ENCODE assay signal across 21 cellular contexts in the genomic region with DNA sequence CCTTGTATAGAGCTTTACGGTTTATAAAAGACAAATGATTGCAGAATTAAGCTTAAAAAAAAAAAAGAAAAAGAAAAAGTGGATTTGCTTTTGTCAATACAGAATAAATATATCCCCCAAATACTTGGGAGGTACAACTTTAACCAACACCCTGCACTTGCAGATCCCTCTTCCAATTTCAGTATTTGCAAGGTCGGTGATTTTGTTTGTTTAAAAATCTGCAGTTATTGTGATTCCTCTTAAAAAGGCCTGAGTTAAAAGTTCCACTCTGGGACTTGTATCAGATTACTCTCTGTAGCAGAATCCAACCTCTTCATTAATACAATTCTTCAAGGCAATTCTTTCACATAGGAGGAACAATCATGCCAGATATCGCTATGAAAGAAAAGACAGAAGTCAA.
DNase-seq lines count a peak whose midpoint lies in the region; ATAC-seq and TF ChIP-seq lines count a peak whose summit lies in the region.
"Had no signal": no experiment of that assay in that cellular context is flagged by ENCODE, and none has a peak within 500 bp of the region (broad histone marks: within the 10 kb centered on the region; RNA-seq: fewer than 3 reads in every experiment).

No MANE protein-coding gene starts in this region.

- TF ChIP-seq POLR2A in heart left ventricle (IDR thresholded peaks at IDR 0.05), result no peak

- no peak overlapping the region for H2BK5ac ChIP-seq in mesenchymal stem cell (ENCODE audit: low read depth, low read length, poor library complexity, severe bottlenecking)

- H3K23ac ChIP-seq in mesenchymal stem cell (ENCODE audit: low read length in 2 of 2), result no peak overlapping the region

- H3K18ac ChIP-seq in mesenchymal stem cell (ENCODE audit: low read depth in 1 of 2, low read length in 2 of 2), result no peak overlapping the region

- DNase-seq in heart right ventricle, result no peak
- no peak for DNase-seq in heart left ventricle
- DNase-seq in OCI-LY7 (ENCODE audit: low spot score), result no peak
- no peak for DNase-seq in mesenchymal stem cell
- no peak for DNase-seq in tibial artery
- no peak for DNase-seq in DMS153 (lab: John Stamatoyannopoulos, UW)
- no peak for DNase-seq in activated effector memory CD4-positive, alpha-beta T cell treated with anti-CD3 and anti-CD28 coated beads, Interleukin-2, amount 50 U/mL, for 16 hours
- DNase-seq: 8988T; DMS53; GDM1; MG63; NCI-H1436 treated with DMSO at 0.1 percent for 48 hours; NCI-H1930; NCI-H226; NCI-H510A treated with DMSO at 0.1 percent for 48 hours; NCI-H748 treated with DMSO at 0.1 percent for 48 hours; NK-92 treated with Interleukin-12 subunit alpha and Interleukin-12 subunit beta, amount 100 ng/mL, for 24 hours had no signal

- no peak for TF ChIP-seq CTCF in heart right ventricle (IDR thresholded peaks at IDR 0.05)
- TF ChIP-seq CTCF in heart left ventricle (IDR thresholded peaks at IDR 0.05), result no peak
- TF ChIP-seq CTCF in OCI-LY7 (conservative IDR thresholded peaks at IDR 0.05; ENCODE audit: low read length), result no peak
- TF ChIP-seq CTCF in tibial artery (IDR thresholded peaks at IDR 0.05), result no peak

- H3K79me2 ChIP-seq in OCI-LY7 (ENCODE audit: insufficient read depth, low read depth, low read length), result no peaks in the 10 kb centered on the region

- CTCF ChIA-PET in OCI-LY7 (lab: Charles Lee; ENCODE audit: unreplicated experiment), result no interaction called here

- H3K9me3 ChIP-seq in heart right ventricle (no peaks in the 10 kb centered on the region), heart left ventricle (no peaks in the 10 kb centered on the region), OCI-LY7 (ENCODE audit: low read length) (no peaks in the 10 kb centered on the region), mesenchymal stem cell (ENCODE audit: control insufficient read depth, low read length) (no peaks in the 10 kb centered on the region), tibial artery (no peaks in the 10 kb centered on the region)
- H3K9me3 ChIP-seq: MG63 had no signal

- intact Hi-C loops in heart right ventricle (cut with DNase I) (loop anchor here in 9 of 10 donors (1.0 to 10.0 kb wide), 9 partner anchors 20 to 624 kb away; no protein-coding TSS in a partner anchor), heart left ventricle (cut with DNase I) (loop anchor here in 5 of 10 donors (5.0 to 10.0 kb wide), 9 partner anchors 74 to 624 kb away; no protein-coding TSS in a partner anchor), OCI-LY7 (cut with micrococcal nuclease; ENCODE audit: unreplicated experiment) (loop anchor here (5.0 kb wide), 1 partner anchor 621 kb away; no protein-coding TSS in a partner anchor), tibial artery (cut with DNase I; ENCODE audit: low total_unique reads) (no loop called here)

- H3K27me3 ChIP-seq in heart right ventricle (peaks cover 0 to 5% (median 0%) of the 10 kb centered on the region in 7 donors), heart left ventricle (peaks cover 0 to 9% (median 0%) of the 10 kb centered on the region in 9 donors), mesenchymal stem cell (ENCODE audit: control insufficient read depth in 1 of 2, insufficient read depth in 1 of 2, low read length in 2 of 2) (no peaks in the 10 kb centered on the region), tibial artery (no peaks in the 10 kb centered on the region)
- H3K27me3 ChIP-seq: MG63 had no signal

- H2BK12ac ChIP-seq in mesenchymal stem cell (ENCODE audit: low read length in 2 of 2), result no peak overlapping the region

- H2AFZ ChIP-seq in OCI-LY7 (ENCODE audit: low read length) (no peak overlapping the region), mesenchymal stem cell (ENCODE audit: low read depth, low read length) (no peak overlapping the region)

- H3K9ac ChIP-seq in mesenchymal stem cell (ENCODE audit: low read length), result peak overlapping the region; percentile 82

- no peaks in the 10 kb centered on the region for H3K79me1 ChIP-seq in mesenchymal stem cell (replicated peaks; ENCODE audit: low read length, poor library complexity, severe bottlenecking)

- no peaks in the 10 kb centered on the region for H3K9me2 ChIP-seq in OCI-LY7 (ENCODE audit: insufficient read depth, low read length)

- H4K20me1 ChIP-seq in OCI-LY7 (ENCODE audit: insufficient read depth, low read length), result no peaks in the 10 kb centered on the region

- H3K4me3 ChIP-seq in heart right ventricle, result no peak overlapping the region
- H3K4me3 ChIP-seq in heart left ventricle, result no peak overlapping the region
- H3K4me3 ChIP-seq in OCI-LY7 (ENCODE audit: low read depth, low read length, poor library complexity, severe bottlenecking), result no peak overlapping the region
- no peak overlapping the region for H3K4me3 ChIP-seq in mesenchymal stem cell (ENCODE audit: insufficient read depth in 1 of 2, low read depth in 1 of 2, low read length in 2 of 2)
- no peak overlapping the region for H3K4me3 ChIP-seq in tibial artery
- H3K4me3 ChIP-seq: K562, MG63 had no signal

- H3K27ac ChIP-seq in heart right ventricle, result peak overlapping the region in 6 of 10 donors; percentile 23 to 70 (median 44)
- peak overlapping the region in 4 of 12 donors; percentile 6 to 58 (median 37) for H3K27ac ChIP-seq in heart left ventricle
- H3K27ac ChIP-seq in OCI-LY7 (ENCODE audit: low read depth, low read length, poor library complexity, severe bottlenecking), result no peak overlapping the region
- H3K27ac ChIP-seq in mesenchymal stem cell (ENCODE audit: low read length, poor library complexity, severe bottlenecking), result no peak overlapping the region
- peak overlapping the region; percentile 69 to 71 for H3K27ac ChIP-seq in tibial artery

- POLR2A ChIA-PET in OCI-LY7 (lab: Charles Lee), result interaction anchor here (0.6 to 1.5 kb wide), 11 partner anchors 22 to 394 kb away, joined by 3 to 7 read pairs (median 4); no protein-coding TSS in a partner anchor

- H3K36me3 ChIP-seq in heart right ventricle (peaks cover 0 to 6% (median 0%) of the 10 kb centered on the region in 9 donors), heart left ventricle (peaks cover 0 to 9% (median 0%) of the 10 kb centered on the region in 9 donors), OCI-LY7 (ENCODE audit: insufficient read depth, low read length) (peaks cover 25% of the 10 kb centered on the region), mesenchymal stem cell (ENCODE audit: control insufficient read depth in 1 of 2, insufficient read depth in 2 of 2, low read depth in 1 of 2, low read length in 2 of 2) (peaks cover 0 to 8% of the 10 kb centered on the region in 2 experiments), tibial artery (no peaks in the 10 kb centered on the region)
- H3K36me3 ChIP-seq: MG63 had no signal

- H2BK15ac ChIP-seq in mesenchymal stem cell (ENCODE audit: low read depth, poor library complexity, severe bottlenecking), result no peak overlapping the region

- no peak overlapping the region for H2AK5ac ChIP-seq in mesenchymal stem cell (ENCODE audit: low read length, severe bottlenecking)

- H3K4me1 ChIP-seq in heart right ventricle, result peaks cover 0 to 58% (median 28%) of the 10 kb centered on the region in 9 donors
- peaks cover 0 to 61% (median 8%) of the 10 kb centered on the region in 12 donors for H3K4me1 ChIP-seq in heart left ventricle
- peaks cover 47% of the 10 kb centered on the region for H3K4me1 ChIP-seq in OCI-LY7 (ENCODE audit: insufficient read depth, low read length, poor library complexity, severe bottlenecking)
- H3K4me1 ChIP-seq in mesenchymal stem cell (ENCODE audit: control insufficient read depth, insufficient read depth, low read depth, low read length), result peaks cover 11% of the 10 kb centered on the region
- peaks cover 0 to 90% (median 58%) of the 10 kb centered on the region in 4 donors for H3K4me1 ChIP-seq in tibial artery

- 79 to 80% methylated on average over 3 of the region's 3 CpGs for WGBS in heart right ventricle, 2 donors
- 78 to 86% (median 86%) methylated on average over 3 of the region's 3 CpGs for WGBS in heart left ventricle, 4 donors
- 95% methylated on average over 1 of the region's 3 CpGs for WGBS in mesenchymal stem cell

- H2BK120ac ChIP-seq in mesenchymal stem cell (ENCODE audit: low read depth, low read length), result no peak overlapping the region

- no peak overlapping the region for H4K8ac ChIP-seq in mesenchymal stem cell (ENCODE audit: low read length)

- no peak overlapping the region for H4K91ac ChIP-seq in mesenchymal stem cell (ENCODE audit: low read length)

- TSS peak; percentile 19 for BruUV-seq in OCI-LY7 (replicated peaks; lab: Mats Ljungman, UMichigan)

- no peak overlapping the region for H3K4ac ChIP-seq in mesenchymal stem cell (ENCODE audit: low read depth in 1 of 2, low read length in 2 of 2)

- no peak for ATAC-seq in heart right ventricle
- ATAC-seq in heart left ventricle, result no peak
- no peak for ATAC-seq in HG03175 (IDR thresholded peaks at IDR 0.05; ENCODE audit: unreplicated experiment)
- ATAC-seq: HCT116, K562, Right ventricle myocardium inferior had no signal

- no peak overlapping the region for H3K14ac ChIP-seq in mesenchymal stem cell (ENCODE audit: low read length in 2 of 2)

- no peak overlapping the region for H3K4me2 ChIP-seq in OCI-LY7 (ENCODE audit: low read length)
- H3K4me2 ChIP-seq in mesenchymal stem cell (ENCODE audit: low read length, poor library complexity, severe bottlenecking), result no peak overlapping the region

Comparison
In these comparisons a context has a peak if more than half of its experiments do, and no peak if none do; other contexts are left out.
1. H3K27ac ChIP-seq: peak in heart right ventricle (6 of 10) and tibial artery (2 of 2); none in OCI-LY7 (single experiment) and mesenchymal stem cell (single experiment).